Comparison of ENCODE assay signal across 19 cellular contexts in the genomic region with DNA sequence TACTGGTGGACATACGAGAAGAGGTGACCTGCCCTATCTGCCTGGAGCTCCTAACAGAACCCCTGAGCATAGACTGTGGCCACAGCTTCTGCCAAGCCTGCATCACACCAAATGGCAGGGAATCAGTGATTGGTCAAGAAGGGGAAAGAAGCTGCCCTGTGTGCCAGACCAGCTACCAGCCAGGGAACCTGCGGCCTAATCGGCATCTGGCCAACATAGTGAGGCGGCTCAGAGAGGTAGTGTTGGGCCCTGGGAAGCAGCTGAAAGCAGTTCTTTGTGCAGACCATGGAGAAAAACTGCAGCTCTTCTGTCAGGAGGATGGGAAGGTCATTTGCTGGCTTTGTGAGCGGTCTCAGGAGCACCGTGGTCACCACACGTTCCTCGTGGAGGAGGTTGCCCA. TPM values are rescaled to one million over a fixed set of nuclear protein-coding genes. Genes with fewer than 3 reads are reported as not detected.
"Had no signal": no experiment of that assay in that cellular context is flagged by ENCODE, and none has a peak within 500 bp of the region (broad histone marks: within the 10 kb centered on the region; RNA-seq: fewer than 3 reads in every experiment).

No MANE protein-coding gene starts in this region.

- H3K4me3 ChIP-seq: body of pancreas, colonic mucosa, gastrocnemius medialis, lung, ovary, sigmoid colon, spleen, thyroid gland had no signal

- DNase-seq: activated CD4-positive, alpha-beta T cell treated with anti-CD3 and anti-CD28 coated beads for 36 hours; activated CD4-positive, alpha-beta T cell treated with anti-CD3 and anti-CD28 coated beads, Interleukin-2, amount 50 U/mL, for 48 hours; activated naive CD4-positive, alpha-beta T cell treated with Interleukin-2 at 50 U/mL for 16 hours; activated naive CD8-positive, alpha-beta T cell treated with anti-CD3 and anti-CD28 coated beads, Interleukin-2, amount 10 ng/mL, durations not matched to agents 7 days and 5 days; activated T-cell treated with anti-CD3 and anti-CD28 coated beads for 4 hours; body of pancreas; colonic mucosa; erythroblast; gastrocnemius medialis; ovary; sigmoid colon; spleen; stimulated activated CD4-positive, alpha-beta T cell treated with anti-CD3 and anti-CD28 coated beads, Interleukin-4, amount 100 ng/mL, for 4 hours; thyroid gland had no signal

- ATAC-seq: activated CD4-positive, alpha-beta T cell treated with anti-CD3 and anti-CD28 coated beads for 36 hours; body of pancreas; gastrocnemius medialis; stimulated activated memory B cell treated with anti-CD40 and anti-IgM and Interleukin-4, amounts not matched to agents 10 μg/mL and 1 μg/mL and 100 μg/mL, for 72 hours had no signal

- H3K27ac ChIP-seq: body of pancreas, colonic mucosa, gastrocnemius medialis, ovary, sigmoid colon, spleen, thyroid gland had no signal

- H3K27me3 ChIP-seq: body of pancreas, colonic mucosa, gastrocnemius medialis, ovary, sigmoid colon, spleen, thyroid gland had no signal

- H3K4me1 ChIP-seq: colonic mucosa, gastrocnemius medialis had no signal

- H3K36me3 ChIP-seq: colonic mucosa, gastrocnemius medialis, ovary, sigmoid colon, spleen, thyroid gland had no signal

- H3K9me3 ChIP-seq: body of pancreas, colonic mucosa, gastrocnemius medialis, ovary, sigmoid colon, spleen, thyroid gland had no signal

RNA-seq across cellular contexts. Expression of gene OR52B6, which starts 22.6 kb away (rescaled TPM):
- total RNA-seq: activated CD4-positive, alpha-beta T cell treated with anti-CD3 and anti-CD28 coated beads for 36 hours; activated naive CD8-positive, alpha-beta T cell treated with anti-CD3 and anti-CD28 coated beads, Interleukin-2, amount 10 ng/mL, durations not matched to agents 7 days and 5 days; activated T-helper 1 cell treated with anti-CD3 and anti-CD28 coated beads, Interleukin-12 subunit alpha, Interleukin-12 subunit beta, Interleukin-2, Interleukin-4 antibody, amounts not matched to agents 30 ng/mL and 10 ng/mL and 1 ng/mL, durations not matched to agents 14 hours and 24 hours and 36 hours; body of pancreas; colonic mucosa; gastrocnemius medialis; lung; myocyte; ovary; sigmoid colon; spleen; T-helper 2 cell treated with Interferon-gamma antibody and Interleukin-4, amounts not matched to agents 100 ng/mL and 5 ng/mL, for 36 hours; thyroid gland had no signal

RNA-seq across cellular contexts. Expression of gene OR52H1, which starts 55.0 kb away (rescaled TPM):
- total RNA-seq: activated CD4-positive, alpha-beta T cell treated with anti-CD3 and anti-CD28 coated beads for 36 hours; activated naive CD8-positive, alpha-beta T cell treated with anti-CD3 and anti-CD28 coated beads, Interleukin-2, amount 10 ng/mL, durations not matched to agents 7 days and 5 days; activated T-helper 1 cell treated with anti-CD3 and anti-CD28 coated beads, Interleukin-12 subunit alpha, Interleukin-12 subunit beta, Interleukin-2, Interleukin-4 antibody, amounts not matched to agents 30 ng/mL and 10 ng/mL and 1 ng/mL, durations not matched to agents 14 hours and 24 hours and 36 hours; colonic mucosa; gastrocnemius medialis; myocyte; T-helper 2 cell treated with Interferon-gamma antibody and Interleukin-4, amounts not matched to agents 100 ng/mL and 5 ng/mL, for 36 hours had no signal
